In the genomic region with DNA sequence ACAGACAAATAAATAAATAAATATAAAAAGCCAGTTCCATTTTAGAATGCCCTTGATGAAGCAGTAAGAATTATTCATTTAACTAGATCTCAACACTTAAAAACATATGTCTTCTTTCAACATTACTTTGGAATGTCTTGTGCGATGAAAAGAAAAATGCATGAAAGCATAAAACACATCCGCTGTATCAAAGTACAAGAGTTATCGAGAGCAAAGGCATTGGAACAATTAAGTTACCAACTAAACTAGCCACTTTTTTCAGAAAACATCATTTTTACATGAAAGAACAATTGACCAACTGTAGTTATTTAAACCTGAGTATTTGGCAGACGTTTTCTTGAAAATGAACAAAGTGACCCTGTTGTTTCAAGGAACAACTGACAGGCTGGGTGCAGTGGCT, we compare ENCODE assay signal across 35 cellular contexts. TPM values are rescaled to one million over a fixed set of nuclear protein-coding genes. Genes with fewer than 3 reads are reported as not detected.
DNase-seq lines count a peak whose midpoint lies in the region; ATAC-seq, FAIRE-seq and TF ChIP-seq lines count a peak whose summit lies in the region.
"Had no signal": no experiment of that assay in that cellular context is flagged by ENCODE, and none has a peak within 500 bp of the region (broad histone marks: within the 10 kb centered on the region; RNA-seq: fewer than 3 reads in every experiment).

No MANE protein-coding gene starts in this region.

- H3K4me3 ChIP-seq in HepG2 (replicated peaks in 1 of 3; ENCODE audit: insufficient read depth in 1 of 3, low read depth in 2 of 3, low read length in 3 of 3) (no peak overlapping the region), right lobe of liver (no peak overlapping the region), K562 (no peak overlapping the region)
- H3K4me3 ChIP-seq: A549; BLaER1; BLaER1 treated with 17β-estradiol and CSF1 and Interleukin-3, amounts not matched to agents 10 nM and 100 nM had no signal

- no TSS peak for BruUV-seq in HepG2 (replicated peaks; lab: Mats Ljungman, UMichigan)
- no TSS peak for BruUV-seq in K562 (replicated peaks; lab: Mats Ljungman, UMichigan)

- no peak for TF ChIP-seq POLR2A in HepG2 (IDR thresholded peaks at IDR 0.05; ENCODE audit: insufficient read depth in 1 of 2, low read depth in 2 of 2, low read length in 2 of 2)
- TF ChIP-seq POLR2A in right lobe of liver (IDR thresholded peaks at IDR 0.05): no peak
- no peak for TF ChIP-seq POLR2A in K562 (conservative IDR thresholded peaks at IDR 0.05)

- POLR2A ChIA-PET in HepG2 (lab: Yijun Ruan, JAX) (no interaction called here), K562 (lab: Yijun Ruan, JAX) (interaction anchor here (0.7 kb wide), 1 partner anchor 46 kb away, joined by 4 read pairs; no protein-coding TSS in a partner anchor)

- H3K27me3 ChIP-seq in HepG2 (ENCODE audit: control insufficient read depth in 1 of 2, insufficient read depth in 2 of 2, low read length in 2 of 2) (no peaks in the 10 kb centered on the region; a peak in 1 of 5 replicates), right lobe of liver (no peaks in the 10 kb centered on the region), K562 (ENCODE audit: control insufficient read depth in 2 of 2, insufficient read depth in 2 of 2, low read length in 2 of 2) (peaks cover 0 to 2% of the 10 kb centered on the region in 2 experiments; a peak in 3 of 5 replicates)
- H3K27me3 ChIP-seq: BLaER1; BLaER1 treated with 17β-estradiol and CSF1 and Interleukin-3, amounts not matched to agents 10 nM and 100 nM had no signal

- in situ Hi-C loops in HepG2 (cut with HindIII; ENCODE audit: extremely low pct_ligation_motif_present, low pct_unique_long_range_greater_than_20kb): no loop called here
- in situ Hi-C loops in K562 (cut with MboI): no loop called here

- 58% methylated on average over 4 of the region's 4 CpGs for WGBS in HepG2 (ENCODE audit: low lambda C conversion rate)
- WGBS in right lobe of liver (ENCODE audit: insufficient coverage, low coverage, low lambda C conversion rate, missing lambda C conversion rate): 65% methylated on average over 4 of the region's 4 CpGs
- WGBS in K562 (ENCODE audit: insufficient coverage, low coverage, missing lambda C conversion rate): 4% methylated on average over 4 of the region's 4 CpGs

- CTCF ChIA-PET in HepG2 (lab: Yijun Ruan, JAX; ENCODE audit: low intra/inter-chr PET ratio, low total read pairs) (no interaction called here), K562 (lab: Yijun Ruan, JAX; ENCODE audit: low intra/inter-chr PET ratio) (no interaction called here)

- H2AFZ ChIP-seq in HepG2 (ENCODE audit: low read length) (no peak overlapping the region), K562 (ENCODE audit: low read depth, low read length) (no peak overlapping the region)

- TF ChIP-seq CTCF in HepG2 (CRISPR knock-in tag; IDR thresholded peaks at IDR 0.05) (no peak), right lobe of liver (IDR thresholded peaks at IDR 0.05) (no peak), K562 (IDR thresholded peaks at IDR 0.05 in 2 of 3, conservative IDR thresholded peaks at IDR 0.05 in 1 of 3; ENCODE audit: insufficient read depth in 2 of 3, low read depth in 1 of 3, low read length in 3 of 3) (no peak)

- H3K27ac ChIP-seq in HepG2 (ENCODE audit: extremely low read length, insufficient read depth, low read length) (no peak overlapping the region), right lobe of liver (no peak overlapping the region), K562 (ENCODE audit: extremely low read depth, low read depth, low read length) (no peak overlapping the region)
- H3K27ac ChIP-seq: 22Rv1; A549; BLaER1; BLaER1 treated with 17β-estradiol and CSF1 and Interleukin-3, amounts not matched to agents 10 nM and 100 nM; C4-2B had no signal

- FAIRE-seq in HepG2 (lab: Jason Lieb, UNC) (no peak), K562 (lab: Jason Lieb, UNC) (no peak)
- FAIRE-seq: A204.1, D721Med had no signal

- H4K20me1 ChIP-seq in HepG2 (ENCODE audit: insufficient read depth, low read length) (no peaks in the 10 kb centered on the region), K562 (replicated peaks; ENCODE audit: control insufficient read depth, insufficient read depth, low read length) (no peaks in the 10 kb centered on the region)
- H4K20me1 ChIP-seq: BLaER1; BLaER1 treated with 17β-estradiol and CSF1 and Interleukin-3, amounts not matched to agents 10 nM and 100 nM had no signal

- TF ChIP-seq EP300 in HepG2 (IDR thresholded peaks at IDR 0.05; ENCODE audit: low read depth in 2 of 2, low read length in 2 of 2) (no peak), HepG2 (CRISPR knock-in tag; IDR thresholded peaks at IDR 0.05; ENCODE audit: borderline replicate concordance) (no peak), K562 (IDR thresholded peaks at IDR 0.05; ENCODE audit: low read length) (no peak)

- TF ChIP-seq RAD21 in HepG2 (CRISPR knock-in tag; IDR thresholded peaks at IDR 0.05) (no peak), K562 (CRISPR knock-in tag; conservative IDR thresholded peaks at IDR 0.05 in 1 of 2, IDR thresholded peaks at IDR 0.05 in 1 of 2) (no peak)

- H3K9ac ChIP-seq in HepG2 (ENCODE audit: insufficient read depth, low read depth, low read length) (no peak overlapping the region), K562 (ENCODE audit: insufficient read depth in 1 of 2, low read depth in 2 of 2, low read length in 2 of 2) (no peak overlapping the region)
- H3K9ac ChIP-seq: BLaER1; BLaER1 treated with 17β-estradiol and CSF1 and Interleukin-3, amounts not matched to agents 10 nM and 100 nM had no signal

- ATAC-seq in HepG2 (no peak), right lobe of liver (no peak), K562 (no peak)
- ATAC-seq: A549; CD8-positive, alpha-beta T cell had no signal

- H3K36me3 ChIP-seq in HepG2 (replicated peaks in 1 of 2; ENCODE audit: control insufficient read depth in 1 of 2, insufficient read depth in 2 of 2, low read length in 2 of 2): no peaks in the 10 kb centered on the region
- no peaks in the 10 kb centered on the region for H3K36me3 ChIP-seq in right lobe of liver
- H3K36me3 ChIP-seq in K562 (ENCODE audit: control insufficient read depth, insufficient read depth, low read length): no peaks in the 10 kb centered on the region
- H3K36me3 ChIP-seq: BE2C; BLaER1; BLaER1 treated with 17β-estradiol and CSF1 and Interleukin-3, amounts not matched to agents 10 nM and 100 nM had no signal

- peaks cover 9% of the 10 kb centered on the region for H3K9me3 ChIP-seq in HepG2 (ENCODE audit: low read length)
- H3K9me3 ChIP-seq in right lobe of liver: no peaks in the 10 kb centered on the region
- H3K9me3 ChIP-seq in K562 (replicated peaks; ENCODE audit: control insufficient read depth, insufficient read depth, low read depth, low read length): no peaks in the 10 kb centered on the region
- H3K9me3 ChIP-seq: BE2C had no signal

- intact Hi-C loops in HepG2 (cut with micrococcal nuclease; ENCODE audit: unreplicated experiment): no loop called here
- intact Hi-C loops in right lobe of liver (cut with DNase I): no loop called here
- intact Hi-C loops in K562 (cut with micrococcal nuclease): no loop called here

- no peaks in the 10 kb centered on the region for H3K4me1 ChIP-seq in HepG2 (ENCODE audit: insufficient read depth, low read length)
- H3K4me1 ChIP-seq in right lobe of liver: no peaks in the 10 kb centered on the region
- no peaks in the 10 kb centered on the region for H3K4me1 ChIP-seq in K562 (replicated peaks in 1 of 2; ENCODE audit: control insufficient read depth in 2 of 2, insufficient read depth in 2 of 2, low read length in 2 of 2)
- H3K4me1 ChIP-seq: A549; BE2C; BLaER1; BLaER1 treated with 17β-estradiol and CSF1 and Interleukin-3, amounts not matched to agents 10 nM and 100 nM; Caco-2 had no signal

- H3K4me2 ChIP-seq in HepG2 (ENCODE audit: low read depth, low read length): no peak overlapping the region
- H3K4me2 ChIP-seq in K562 (ENCODE audit: insufficient read depth, low read length): no peak overlapping the region
- H3K4me2 ChIP-seq: A549; BLaER1; BLaER1 treated with 17β-estradiol and CSF1 and Interleukin-3, amounts not matched to agents 10 nM and 100 nM had no signal

- H3K79me2 ChIP-seq in HepG2 (ENCODE audit: insufficient read depth, low read length) (no peaks in the 10 kb centered on the region), K562 (ENCODE audit: control insufficient read depth, insufficient read depth, low read length) (no peaks in the 10 kb centered on the region)

- DNase-seq in HepG2 (ENCODE audit: low spot score) (no peak), right lobe of liver (no peak), K562 (ENCODE audit: extremely low read depth in 1 of 4, low spot score in 3 of 4) (no peak), HCEC 1CT (no peak)
- DNase-seq: 8988T; ACHN; AML-193; BE2C; Caco-2; Calu3; CD4-positive, alpha-beta memory T cell; CD4-positive, alpha-beta T cell; CD4-positive, CD25-positive, alpha-beta regulatory T cell; CD8-positive, alpha-beta memory T cell; CD8-positive, alpha-beta T cell; COR-L47; DMS 273 treated with DMSO at 0.1 percent for 48 hours; DMS153; DMS53; DMS79; DMS79 treated with DMSO at 0.1 percent for 48 hours; DND-41; EL had no signal

- no peaks in the 10 kb centered on the region for H3K9me1 ChIP-seq in K562 (ENCODE audit: control insufficient read depth, insufficient read depth, low read length)

RNA-seq across cellular contexts. Expression of a gene that starts 27.5 kb away (rescaled TPM):
- total RNA-seq in HepG2 (2016; rRNA removed; fragmentation: Illumina TruSeq; extraction: Trizol): not detected in 2 replicates
- not detected in 2 replicates for total RNA-seq in HepG2 (2016; cell fraction: cytosol; rRNA removed; fragmentation: Illumina TruSeq; extraction: Trizol; ENCODE audit: low read depth)
- not detected in 2 replicates for total RNA-seq in HepG2 (2016; cell fraction: insoluble cytoplasmic fraction; rRNA removed; fragmentation: Illumina TruSeq; extraction: Trizol)
- total RNA-seq in HepG2 (2016; cell fraction: membrane; rRNA removed; fragmentation: Illumina TruSeq; extraction: Trizol): not detected in 2 replicates
- total RNA-seq in HepG2 (2016; cell fraction: nucleus; rRNA removed; fragmentation: Illumina TruSeq; extraction: Trizol): not detected in 2 replicates
- not detected in 2 replicates for polyA plus RNA-seq in HepG2 (2011; rRNA removed)
- not detected in 2 replicates for polyA plus RNA-seq in HepG2 (2011; cell fraction: cytosol; rRNA removed)
- polyA plus RNA-seq in HepG2 (2011; cell fraction: nucleus; rRNA removed): not detected in 2 replicates
- not detected in 2 replicates for polyA plus RNA-seq in HepG2 (2012)
- polyA plus RNA-seq in HepG2 (2016; cell fraction: cytosol; fragmentation: Illumina TruSeq; extraction: Trizol; ENCODE audit: low read depth): not detected in 2 replicates
- not detected in 2 replicates for polyA plus RNA-seq in HepG2 (2016; cell fraction: insoluble cytoplasmic fraction; fragmentation: Illumina TruSeq; extraction: Trizol; ENCODE audit: low read depth)
- not detected in 2 replicates for polyA plus RNA-seq in HepG2 (2016; cell fraction: membrane; fragmentation: Illumina TruSeq; extraction: Trizol; ENCODE audit: low read depth)
- not detected in 2 replicates for polyA plus RNA-seq in HepG2 (2016; cell fraction: nucleus; fragmentation: Illumina TruSeq; extraction: Trizol; ENCODE audit: insufficient read depth, low read depth)
- polyA minus RNA-seq in HepG2 (2011; rRNA and poly(A)+ RNA removed; ENCODE audit: low replicate concordance): not detected in 2 replicates
- not detected in 2 replicates for polyA minus RNA-seq in HepG2 (2011; cell fraction: cytosol; rRNA and poly(A)+ RNA removed)
- polyA minus RNA-seq in HepG2 (2011; cell fraction: nucleus; rRNA and poly(A)+ RNA removed): not detected in 2 replicates
- total RNA-seq in right lobe of liver: under 1 TPM in 1 of 6 experiments, not detected in 5; 0.07 TPM
- total RNA-seq in K562 (2011; cell fraction: chromatin; rRNA removed; ENCODE audit: low replicate concordance): not detected in 2 replicates
- total RNA-seq in K562 (2011; cell fraction: nucleolus; rRNA removed): not detected in 2 replicates
- total RNA-seq in K562 (2011; cell fraction: nucleoplasm; rRNA removed): not detected in 2 replicates
- total RNA-seq in K562 (2014; rRNA removed): not detected in 2 replicates
- not detected in 2 replicates for total RNA-seq in K562 (2014; rRNA removed; fragmentation: Illumina TruSeq; extraction: Trizol)
- total RNA-seq in K562 (2015; rRNA removed; fragmentation: Illumina TruSeq; extraction: Trizol): not detected in 2 replicates
- not detected in 2 replicates for total RNA-seq in K562 (2021)
- polyA plus RNA-seq in K562 (2011; rRNA removed): not detected in 2 replicates
- not detected in 2 replicates for polyA plus RNA-seq in K562 (2011; cell fraction: cytosol; rRNA removed)
- not detected in 2 replicates for polyA plus RNA-seq in K562 (2011; cell fraction: nucleus; rRNA removed)
- polyA plus RNA-seq in K562 (2012): not detected in 2 replicates
- not detected in 2 replicates for polyA plus RNA-seq in K562 (2014; fragmentation: Illumina TruSeq; extraction: Trizol)
- polyA plus RNA-seq in K562 (2014; fragmentation: Nextera tagmentation; extraction: Ambion mirVana): not detected
- not detected in 2 replicates for polyA plus RNA-seq in K562 (2014; rRNA removed)
- not detected in 2 replicates for polyA minus RNA-seq in K562 (2011; rRNA and poly(A)+ RNA removed)
- polyA minus RNA-seq in K562 (2011; cell fraction: cytosol; rRNA and poly(A)+ RNA removed): not detected in 2 replicates
- polyA minus RNA-seq in K562 (2011; cell fraction: nucleus; rRNA and poly(A)+ RNA removed): not detected in 2 replicates
- total RNA-seq: A172; A673; B cell; Caco-2; Calu3; CD4-positive, alpha-beta memory T cell; CD4-positive, alpha-beta T cell; CD4-positive, CD25-positive, alpha-beta regulatory T cell; CD8-positive, alpha-beta memory T cell; CD8-positive, alpha-beta T cell; Daoy had no signal
- polyA plus RNA-seq: CD14-positive monocyte; CD8-positive, alpha-beta memory T cell had no signal
